In the genomic region with DNA sequence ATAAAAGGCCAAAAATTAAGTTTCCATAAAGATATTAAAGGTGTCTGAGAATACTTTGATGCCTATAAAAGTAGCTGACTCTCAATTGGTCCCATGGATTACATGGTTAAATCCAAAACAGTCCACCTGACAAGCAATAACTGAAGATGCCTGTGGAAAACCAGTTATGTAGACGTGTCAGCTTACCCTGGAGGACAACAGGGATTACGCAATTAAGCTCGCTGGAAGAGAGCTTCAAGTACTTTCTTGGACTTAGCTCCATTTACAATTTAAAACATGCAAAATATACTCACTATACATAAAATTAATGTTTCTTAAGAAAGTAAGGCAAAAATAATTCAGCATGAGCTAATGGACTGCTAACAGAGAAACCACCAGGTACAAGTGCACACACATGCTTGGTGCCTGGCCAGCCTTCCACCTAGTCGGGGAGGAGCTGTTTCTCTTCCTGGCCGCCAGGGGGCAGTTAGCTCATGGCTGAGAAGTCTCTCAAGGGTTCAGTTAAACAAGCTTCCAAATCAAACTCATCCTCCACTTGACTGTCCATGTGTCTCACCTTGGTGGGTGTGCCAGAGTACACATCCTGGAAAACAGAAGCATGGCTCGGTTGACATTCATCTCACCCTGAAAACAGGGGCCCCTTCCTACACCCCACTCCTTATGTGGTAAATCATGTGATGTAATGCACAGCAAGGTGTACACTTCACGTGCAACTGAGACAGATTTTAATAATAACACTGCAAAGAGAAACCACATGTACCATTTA, we compare ENCODE assay signal across 1 cellular context.
TF ChIP-seq lines count a peak whose summit lies in the region.

No MANE protein-coding gene starts in this region.

TF ChIP-seq in GM12878, 131 proteins besides CTCF, POLR2A, EP300 and RAD21 (continues in another document):
- TF ChIP-seq HDGF (IDR thresholded peaks at IDR 0.05): peak; percentile 61; the same call in 1 of the 2 replicates
- TF ChIP-seq SUPT20H (IDR thresholded peaks at IDR 0.05; ENCODE audit: borderline replicate concordance, control insufficient read depth, low read depth, low read length): no peak
- TF ChIP-seq, protein P1, sequence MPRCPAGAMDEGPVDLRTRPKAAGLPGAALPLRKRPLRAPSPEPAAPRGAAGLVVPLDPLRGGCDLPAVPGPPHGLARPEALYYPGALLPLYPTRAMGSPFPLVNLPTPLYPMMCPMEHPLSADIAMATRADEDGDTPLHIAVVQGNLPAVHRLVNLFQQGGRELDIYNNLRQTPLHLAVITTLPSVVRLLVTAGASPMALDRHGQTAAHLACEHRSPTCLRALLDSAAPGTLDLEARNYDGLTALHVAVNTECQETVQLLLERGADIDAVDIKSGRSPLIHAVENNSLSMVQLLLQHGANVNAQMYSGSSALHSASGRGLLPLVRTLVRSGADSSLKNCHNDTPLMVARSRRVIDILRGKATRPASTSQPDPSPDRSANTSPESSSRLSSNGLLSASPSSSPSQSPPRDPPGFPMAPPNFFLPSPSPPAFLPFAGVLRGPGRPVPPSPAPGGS (IDR thresholded peaks at IDR 0.05; ENCODE audit: borderline replicate concordance, insufficient read depth, low read depth, low read length, poor library complexity, severe bottlenecking): no peak
- 0 out of 2 replicates have a peak, but pooled peaks have one; percentile 17 for TF ChIP-seq RAD51 (IDR thresholded peaks at IDR 0.05)
- TF ChIP-seq IKZF1 (conservative IDR thresholded peaks at IDR 0.05): 0 out of 2 replicates have a peak, but pooled peaks have one; percentile 15
- TF ChIP-seq TAF1 (IDR thresholded peaks at IDR 0.05; ENCODE audit: borderline replicate concordance, low read depth, low read length): no peak
- no peak for TF ChIP-seq CHD2 (IDR thresholded peaks at IDR 0.05; ENCODE audit: borderline replicate concordance, low read depth, low read length)
- TF ChIP-seq SREBF1 (IDR thresholded peaks at IDR 0.05; ENCODE audit: low read length): no peak
- TF ChIP-seq CBX3 (IDR thresholded peaks at IDR 0.05; ENCODE audit: borderline replicate concordance, low read depth): no peak
- no peak for TF ChIP-seq JUND (IDR thresholded peaks at IDR 0.05; ENCODE audit: low read depth, low read length)
- TF ChIP-seq RUNX3 (IDR thresholded peaks at IDR 0.05; ENCODE audit: low read length): no peak; the same call in 1 of the 2 replicates
- no peak for TF ChIP-seq RCOR1 (conservative IDR thresholded peaks at IDR 0.05; ENCODE audit: low read depth, low read length)
- TF ChIP-seq HCFC1 (IDR thresholded peaks at IDR 0.05; ENCODE audit: low read length): no peak
- no peak for TF ChIP-seq EGR1 (IDR thresholded peaks at IDR 0.05; ENCODE audit: borderline replicate concordance in 1 of 2, low read depth in 2 of 2, low read length in 2 of 2)
- TF ChIP-seq LARP7 (IDR thresholded peaks at IDR 0.05): no peak
- TF ChIP-seq PAX5 (IDR thresholded peaks at IDR 0.05; ENCODE audit: borderline replicate concordance, low read depth, low read length): no peak
- no peak for TF ChIP-seq MYC (IDR thresholded peaks at IDR 0.05; ENCODE audit: insufficient read depth, insufficient read length, insufficient replicate concordance, low read length, severe bottlenecking)
- TF ChIP-seq NR2C2 (IDR thresholded peaks at IDR 0.05; ENCODE audit: borderline replicate concordance, control insufficient read depth, insufficient read length, low read depth): no peak
- TF ChIP-seq TCF7 (IDR thresholded peaks at IDR 0.05; ENCODE audit: borderline replicate concordance): no peak
- TF ChIP-seq FOXK2 (IDR thresholded peaks at IDR 0.05): no peak
- TF ChIP-seq, protein P2, sequence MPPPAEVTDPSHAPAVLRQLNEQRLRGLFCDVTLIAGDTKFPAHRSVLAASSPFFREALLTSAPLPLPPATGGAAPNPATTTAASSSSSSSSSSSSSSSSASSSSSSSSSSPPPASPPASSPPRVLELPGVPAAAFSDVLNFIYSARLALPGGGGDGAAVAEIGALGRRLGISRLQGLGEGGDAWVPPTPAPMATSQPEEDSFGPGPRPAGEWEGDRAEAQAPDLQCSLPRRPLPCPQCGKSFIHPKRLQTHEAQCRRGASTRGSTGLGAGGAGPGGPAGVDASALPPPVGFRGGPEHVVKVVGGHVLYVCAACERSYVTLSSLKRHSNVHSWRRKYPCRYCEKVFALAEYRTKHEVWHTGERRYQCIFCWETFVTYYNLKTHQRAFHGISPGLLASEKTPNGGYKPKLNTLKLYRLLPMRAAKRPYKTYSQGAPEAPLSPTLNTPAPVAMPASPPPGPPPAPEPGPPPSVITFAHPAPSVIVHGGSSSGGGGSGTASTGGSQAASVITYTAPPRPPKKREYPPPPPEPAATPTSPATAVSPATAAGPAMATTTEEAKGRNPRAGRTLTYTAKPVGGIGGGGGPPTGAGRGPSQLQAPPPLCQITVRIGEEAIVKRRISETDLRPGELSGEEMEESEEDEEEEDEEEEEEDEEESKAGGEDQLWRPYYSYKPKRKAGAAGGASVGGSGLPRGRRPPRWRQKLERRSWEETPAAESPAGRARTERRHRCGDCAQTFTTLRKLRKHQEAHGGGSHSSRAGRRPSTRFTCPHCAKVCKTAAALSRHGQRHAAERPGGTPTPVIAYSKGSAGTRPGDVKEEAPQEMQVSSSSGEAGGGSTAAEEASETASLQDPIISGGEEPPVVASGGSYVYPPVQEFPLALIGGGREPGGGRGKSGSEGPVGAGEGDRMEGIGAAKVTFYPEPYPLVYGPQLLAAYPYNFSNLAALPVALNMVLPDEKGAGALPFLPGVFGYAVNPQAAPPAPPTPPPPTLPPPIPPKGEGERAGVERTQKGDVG (CRISPR knock-in tag; IDR thresholded peaks at IDR 0.05): no peak
- no peak for TF ChIP-seq ESRRA (IDR thresholded peaks at IDR 0.05; ENCODE audit: low read length)
- peak; percentile 83 for TF ChIP-seq YY1 (IDR thresholded peaks at IDR 0.05; ENCODE audit: low read depth, low read length)
- TF ChIP-seq, protein P3, sequence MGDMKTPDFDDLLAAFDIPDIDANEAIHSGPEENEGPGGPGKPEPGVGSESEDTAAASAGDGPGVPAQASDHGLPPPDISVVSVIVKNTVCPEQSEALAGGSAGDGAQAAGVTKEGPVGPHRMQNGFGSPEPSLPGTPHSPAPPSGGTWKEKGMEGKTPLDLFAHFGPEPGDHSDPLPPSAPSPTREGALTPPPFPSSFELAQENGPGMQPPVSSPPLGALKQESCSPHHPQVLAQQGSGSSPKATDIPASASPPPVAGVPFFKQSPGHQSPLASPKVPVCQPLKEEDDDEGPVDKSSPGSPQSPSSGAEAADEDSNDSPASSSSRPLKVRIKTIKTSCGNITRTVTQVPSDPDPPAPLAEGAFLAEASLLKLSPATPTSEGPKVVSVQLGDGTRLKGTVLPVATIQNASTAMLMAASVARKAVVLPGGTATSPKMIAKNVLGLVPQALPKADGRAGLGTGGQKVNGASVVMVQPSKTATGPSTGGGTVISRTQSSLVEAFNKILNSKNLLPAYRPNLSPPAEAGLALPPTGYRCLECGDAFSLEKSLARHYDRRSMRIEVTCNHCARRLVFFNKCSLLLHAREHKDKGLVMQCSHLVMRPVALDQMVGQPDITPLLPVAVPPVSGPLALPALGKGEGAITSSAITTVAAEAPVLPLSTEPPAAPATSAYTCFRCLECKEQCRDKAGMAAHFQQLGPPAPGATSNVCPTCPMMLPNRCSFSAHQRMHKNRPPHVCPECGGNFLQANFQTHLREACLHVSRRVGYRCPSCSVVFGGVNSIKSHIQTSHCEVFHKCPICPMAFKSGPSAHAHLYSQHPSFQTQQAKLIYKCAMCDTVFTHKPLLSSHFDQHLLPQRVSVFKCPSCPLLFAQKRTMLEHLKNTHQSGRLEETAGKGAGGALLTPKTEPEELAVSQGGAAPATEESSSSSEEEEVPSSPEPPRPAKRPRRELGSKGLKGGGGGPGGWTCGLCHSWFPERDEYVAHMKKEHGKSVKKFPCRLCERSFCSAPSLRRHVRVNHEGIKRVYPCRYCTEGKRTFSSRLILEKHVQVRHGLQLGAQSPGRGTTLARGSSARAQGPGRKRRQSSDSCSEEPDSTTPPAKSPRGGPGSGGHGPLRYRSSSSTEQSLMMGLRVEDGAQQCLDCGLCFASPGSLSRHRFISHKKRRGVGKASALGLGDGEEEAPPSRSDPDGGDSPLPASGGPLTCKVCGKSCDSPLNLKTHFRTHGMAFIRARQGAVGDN (IDR thresholded peaks at IDR 0.05): no peak
- TF ChIP-seq WRNIP1 (IDR thresholded peaks at IDR 0.05; ENCODE audit: borderline replicate concordance, low read depth, low read length): no peak
- TF ChIP-seq, protein P4, sequence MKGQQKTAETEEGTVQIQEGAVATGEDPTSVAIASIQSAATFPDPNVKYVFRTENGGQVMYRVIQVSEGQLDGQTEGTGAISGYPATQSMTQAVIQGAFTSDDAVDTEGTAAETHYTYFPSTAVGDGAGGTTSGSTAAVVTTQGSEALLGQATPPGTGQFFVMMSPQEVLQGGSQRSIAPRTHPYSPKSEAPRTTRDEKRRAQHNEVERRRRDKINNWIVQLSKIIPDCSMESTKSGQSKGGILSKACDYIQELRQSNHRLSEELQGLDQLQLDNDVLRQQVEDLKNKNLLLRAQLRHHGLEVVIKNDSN (IDR thresholded peaks at IDR 0.05; ENCODE audit: borderline replicate concordance, extremely low read length, insufficient read depth, low read depth, low read length): no peak
- TF ChIP-seq, protein P5, sequence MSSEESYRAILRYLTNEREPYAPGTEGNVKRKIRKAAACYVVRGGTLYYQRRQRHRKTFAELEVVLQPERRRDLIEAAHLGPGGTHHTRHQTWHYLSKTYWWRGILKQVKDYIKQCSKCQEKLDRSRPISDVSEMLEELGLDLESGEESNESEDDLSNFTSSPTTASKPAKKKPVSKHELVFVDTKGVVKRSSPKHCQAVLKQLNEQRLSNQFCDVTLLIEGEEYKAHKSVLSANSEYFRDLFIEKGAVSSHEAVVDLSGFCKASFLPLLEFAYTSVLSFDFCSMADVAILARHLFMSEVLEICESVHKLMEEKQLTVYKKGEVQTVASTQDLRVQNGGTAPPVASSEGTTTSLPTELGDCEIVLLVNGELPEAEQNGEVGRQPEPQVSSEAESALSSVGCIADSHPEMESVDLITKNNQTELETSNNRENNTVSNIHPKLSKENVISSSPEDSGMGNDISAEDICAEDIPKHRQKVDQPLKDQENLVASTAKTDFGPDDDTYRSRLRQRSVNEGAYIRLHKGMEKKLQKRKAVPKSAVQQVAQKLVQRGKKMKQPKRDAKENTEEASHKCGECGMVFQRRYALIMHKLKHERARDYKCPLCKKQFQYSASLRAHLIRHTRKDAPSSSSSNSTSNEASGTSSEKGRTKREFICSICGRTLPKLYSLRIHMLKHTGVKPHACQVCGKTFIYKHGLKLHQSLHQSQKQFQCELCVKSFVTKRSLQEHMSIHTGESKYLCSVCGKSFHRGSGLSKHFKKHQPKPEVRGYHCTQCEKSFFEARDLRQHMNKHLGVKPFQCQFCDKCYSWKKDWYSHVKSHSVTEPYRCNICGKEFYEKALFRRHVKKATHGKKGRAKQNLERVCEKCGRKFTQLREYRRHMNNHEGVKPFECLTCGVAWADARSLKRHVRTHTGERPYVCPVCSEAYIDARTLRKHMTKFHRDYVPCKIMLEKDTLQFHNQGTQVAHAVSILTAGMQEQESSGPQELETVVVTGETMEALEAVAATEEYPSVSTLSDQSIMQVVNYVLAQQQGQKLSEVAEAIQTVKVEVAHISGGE (CRISPR knock-in tag; IDR thresholded peaks at IDR 0.05): no peak
- no peak for TF ChIP-seq MTA3 (IDR thresholded peaks at IDR 0.05; ENCODE audit: borderline replicate concordance, low read length)
- no peak for TF ChIP-seq NFXL1 (IDR thresholded peaks at IDR 0.05; ENCODE audit: borderline replicate concordance)
- no peak for TF ChIP-seq SUZ12 (IDR thresholded peaks at IDR 0.05; ENCODE audit: unreplicated experiment)
- peak; percentile 15; the same call in 1 of the 2 replicates for TF ChIP-seq BACH1 (IDR thresholded peaks at IDR 0.05; ENCODE audit: borderline replicate concordance)
- TF ChIP-seq, protein P6, sequence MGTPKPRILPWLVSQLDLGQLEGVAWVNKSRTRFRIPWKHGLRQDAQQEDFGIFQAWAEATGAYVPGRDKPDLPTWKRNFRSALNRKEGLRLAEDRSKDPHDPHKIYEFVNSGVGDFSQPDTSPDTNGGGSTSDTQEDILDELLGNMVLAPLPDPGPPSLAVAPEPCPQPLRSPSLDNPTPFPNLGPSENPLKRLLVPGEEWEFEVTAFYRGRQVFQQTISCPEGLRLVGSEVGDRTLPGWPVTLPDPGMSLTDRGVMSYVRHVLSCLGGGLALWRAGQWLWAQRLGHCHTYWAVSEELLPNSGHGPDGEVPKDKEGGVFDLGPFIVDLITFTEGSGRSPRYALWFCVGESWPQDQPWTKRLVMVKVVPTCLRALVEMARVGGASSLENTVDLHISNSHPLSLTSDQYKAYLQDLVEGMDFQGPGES (IDR thresholded peaks at IDR 0.05): no peak
- TF ChIP-seq, protein P7, sequence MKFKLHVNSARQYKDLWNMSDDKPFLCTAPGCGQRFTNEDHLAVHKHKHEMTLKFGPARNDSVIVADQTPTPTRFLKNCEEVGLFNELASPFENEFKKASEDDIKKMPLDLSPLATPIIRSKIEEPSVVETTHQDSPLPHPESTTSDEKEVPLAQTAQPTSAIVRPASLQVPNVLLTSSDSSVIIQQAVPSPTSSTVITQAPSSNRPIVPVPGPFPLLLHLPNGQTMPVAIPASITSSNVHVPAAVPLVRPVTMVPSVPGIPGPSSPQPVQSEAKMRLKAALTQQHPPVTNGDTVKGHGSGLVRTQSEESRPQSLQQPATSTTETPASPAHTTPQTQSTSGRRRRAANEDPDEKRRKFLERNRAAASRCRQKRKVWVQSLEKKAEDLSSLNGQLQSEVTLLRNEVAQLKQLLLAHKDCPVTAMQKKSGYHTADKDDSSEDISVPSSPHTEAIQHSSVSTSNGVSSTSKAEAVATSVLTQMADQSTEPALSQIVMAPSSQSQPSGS (IDR thresholded peaks at IDR 0.05; ENCODE audit: low read length): peak; percentile 61; the same call in 1 of the 2 replicates
- no peak for TF ChIP-seq SP1 (IDR thresholded peaks at IDR 0.05; ENCODE audit: low read depth, low read length)
- TF ChIP-seq SMC3 (IDR thresholded peaks at IDR 0.05; ENCODE audit: borderline replicate concordance, low read length): peak; percentile 85
- TF ChIP-seq STAT1 (conservative IDR thresholded peaks at IDR 0.05): no peak
- TF ChIP-seq, protein P8, sequence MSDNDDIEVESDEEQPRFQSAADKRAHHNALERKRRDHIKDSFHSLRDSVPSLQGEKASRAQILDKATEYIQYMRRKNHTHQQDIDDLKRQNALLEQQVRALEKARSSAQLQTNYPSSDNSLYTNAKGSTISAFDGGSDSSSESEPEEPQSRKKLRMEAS (IDR thresholded peaks at IDR 0.05; ENCODE audit: low read depth, low read length): no peak
- no peak for TF ChIP-seq PML (IDR thresholded peaks at IDR 0.05; ENCODE audit: low read length)
- no peak for TF ChIP-seq POLR2AphosphoS2 (IDR thresholded peaks at IDR 0.05; ENCODE audit: low read depth, low read length)
- TF ChIP-seq BCL11A (IDR thresholded peaks at IDR 0.05; ENCODE audit: low read depth, low read length): no peak
- TF ChIP-seq ZNF274 (IDR thresholded peaks at IDR 0.05; ENCODE audit: insufficient read depth, insufficient read length): no peak
- TF ChIP-seq TCF12 (IDR thresholded peaks at IDR 0.05; ENCODE audit: low read depth, low read length): 0 out of 2 replicates have a peak, but pooled peaks have one; percentile 34
- TF ChIP-seq ZNF24 (IDR thresholded peaks at IDR 0.05): 0 out of 2 replicates have a peak, but pooled peaks have one; percentile 10
- TF ChIP-seq, protein P9, sequence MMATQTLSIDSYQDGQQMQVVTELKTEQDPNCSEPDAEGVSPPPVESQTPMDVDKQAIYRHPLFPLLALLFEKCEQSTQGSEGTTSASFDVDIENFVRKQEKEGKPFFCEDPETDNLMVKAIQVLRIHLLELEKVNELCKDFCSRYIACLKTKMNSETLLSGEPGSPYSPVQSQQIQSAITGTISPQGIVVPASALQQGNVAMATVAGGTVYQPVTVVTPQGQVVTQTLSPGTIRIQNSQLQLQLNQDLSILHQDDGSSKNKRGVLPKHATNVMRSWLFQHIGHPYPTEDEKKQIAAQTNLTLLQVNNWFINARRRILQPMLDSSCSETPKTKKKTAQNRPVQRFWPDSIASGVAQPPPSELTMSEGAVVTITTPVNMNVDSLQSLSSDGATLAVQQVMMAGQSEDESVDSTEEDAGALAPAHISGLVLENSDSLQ (IDR thresholded peaks at IDR 0.05): no peak
- TF ChIP-seq JUNB (IDR thresholded peaks at IDR 0.05): no peak
